22 cellular contexts compared by ENCODE assay signal in the genomic region with DNA sequence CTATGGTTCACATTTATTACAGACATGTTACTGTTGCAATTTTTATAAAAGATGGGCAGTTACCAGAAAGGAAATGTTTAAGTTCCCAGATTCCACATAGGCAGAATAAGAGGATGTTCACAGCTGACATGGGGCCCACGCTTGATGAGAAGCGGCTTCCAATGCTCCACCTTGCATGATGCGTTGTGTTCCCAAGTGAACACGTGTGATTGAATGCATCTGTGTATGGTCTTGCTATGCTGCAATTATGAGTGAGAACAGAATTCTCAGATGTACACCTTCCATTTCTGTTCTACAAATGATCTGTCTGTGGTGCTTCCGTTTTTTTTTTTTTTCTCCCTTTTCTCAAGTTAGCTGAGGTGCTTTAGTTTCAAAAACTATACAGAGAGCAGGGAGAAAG.
"Had no signal": no experiment of that assay in that cellular context is flagged by ENCODE, and none has a peak within 500 bp of the region (broad histone marks: within the 10 kb centered on the region; RNA-seq: fewer than 3 reads in every experiment).

No MANE protein-coding gene starts in this region.

- H3K27ac ChIP-seq: epithelial cell of prostate, esophagus muscularis mucosa, gastrocnemius medialis, heart right ventricle, neutrophil, right atrium auricular region, sigmoid colon, skin epidermis, stomach, thoracic aorta, transverse colon had no signal

- H3K9me3 ChIP-seq: esophagus muscularis mucosa, gastrocnemius medialis, heart right ventricle, neutrophil, right atrium auricular region, sigmoid colon, stomach, thoracic aorta, transverse colon had no signal

- H3K4me1 ChIP-seq: gastrocnemius medialis, heart right ventricle, right atrium auricular region, sigmoid colon, stomach, transverse colon had no signal

- DNase-seq: effector memory CD8-positive, alpha-beta T cell; gastrocnemius medialis; heart right ventricle; hypothalamus; kidney glomerular epithelial cell; naive thymus-derived CD4-positive, alpha-beta T cell; nephron progenitor cell; posterior cingulate gyrus; sigmoid colon; stimulated activated CD4-positive, alpha-beta T cell treated with anti-CD3 and anti-CD28 coated beads, Interleukin-2, amount 100 ng/mL, for 24 hours; stimulated activated CD4-positive, alpha-beta T cell treated with anti-CD3 and anti-CD28 coated beads, Interleukin-4, amount 100 ng/mL, for 4 hours; stimulated activated naive CD4-positive, alpha-beta T cell; stomach; substantia nigra; transverse colon had no signal

- H3K9me3 Mint-ChIP-seq: dendritic cell treated with granulocyte-macrophage colony-stimulating factor and Interleukin-4, amounts not matched to agents 40 ng/mL and 50 ng/mL, for 4 days; effector memory CD8-positive, alpha-beta T cell; naive thymus-derived CD4-positive, alpha-beta T cell; nephron progenitor cell had no signal

- H3K4me3 ChIP-seq: esophagus muscularis mucosa, gastrocnemius medialis, heart right ventricle, right atrium auricular region, sigmoid colon, skin epidermis, stomach, thoracic aorta, transverse colon had no signal

- H3K27me3 ChIP-seq: esophagus muscularis mucosa, gastrocnemius medialis, heart right ventricle, neutrophil, right atrium auricular region, sigmoid colon, stomach, transverse colon had no signal

- H3K27ac Mint-ChIP-seq: dendritic cell treated with granulocyte-macrophage colony-stimulating factor and Interleukin-4, amounts not matched to agents 40 ng/mL and 50 ng/mL, for 4 days; effector memory CD8-positive, alpha-beta T cell; naive thymus-derived CD4-positive, alpha-beta T cell had no signal

- H3K27me3 Mint-ChIP-seq: dendritic cell treated with granulocyte-macrophage colony-stimulating factor and Interleukin-4, amounts not matched to agents 40 ng/mL and 50 ng/mL, for 4 days; effector memory CD8-positive, alpha-beta T cell; naive thymus-derived CD4-positive, alpha-beta T cell had no signal

- H3K4me3 Mint-ChIP-seq: dendritic cell treated with granulocyte-macrophage colony-stimulating factor and Interleukin-4, amounts not matched to agents 40 ng/mL and 50 ng/mL, for 4 days; effector memory CD8-positive, alpha-beta T cell; naive thymus-derived CD4-positive, alpha-beta T cell; nephron progenitor cell had no signal

- ATAC-seq: effector memory CD8-positive, alpha-beta T cell; gastrocnemius medialis; heart right ventricle; naive thymus-derived CD4-positive, alpha-beta T cell had no signal
